In genomic region chr17:57874058-57874419, GRCh38 we compare ENCODE assay signal across 8 cellular contexts. TPM values are rescaled to one million over a fixed set of nuclear protein-coding genes. Genes with fewer than 3 reads are reported as not detected.
DNase-seq lines count a peak whose midpoint lies in the region; ATAC-seq and TF ChIP-seq lines count a peak whose summit lies in the region.

No MANE protein-coding gene starts in this region.

- peaks cover 62% of the 10 kb centered on the region for H3K4me1 ChIP-seq in A673 (ENCODE audit: insufficient read depth, low read length, poor library complexity, severe bottlenecking)
- H3K4me1 ChIP-seq in Loucy (ENCODE audit: insufficient read depth, low read length, poor library complexity, severe bottlenecking): peaks cover 70% of the 10 kb centered on the region
- H3K4me1 ChIP-seq in duodenal mucosa (ENCODE audit: control insufficient read depth in 1 of 2, insufficient read depth in 2 of 2, low read length in 2 of 2): peaks cover 27 to 31% of the 10 kb centered on the region in 2 donors

- H3K9me2 ChIP-seq in Loucy (replicated peaks; ENCODE audit: low read depth, low read length): no peaks in the 10 kb centered on the region

- no peaks in the 10 kb centered on the region for H4K20me1 ChIP-seq in Loucy (ENCODE audit: insufficient read depth, low read length, poor library complexity, severe bottlenecking)

- intact Hi-C loops in A673 (cut with micrococcal nuclease; ENCODE audit: unreplicated experiment): no loop called here

- H3K27me3 Mint-ChIP-seq in nephron (ENCODE audit: low read depth): peaks cover 6% of the 10 kb centered on the region

- H3K36me3 ChIP-seq in A673 (ENCODE audit: insufficient read depth, low read length, poor library complexity, severe bottlenecking) (peaks cover 26% of the 10 kb centered on the region), Loucy (ENCODE audit: insufficient read depth, low read length) (no peaks in the 10 kb centered on the region), duodenal mucosa (ENCODE audit: control insufficient read depth in 1 of 2, insufficient read depth in 2 of 2, low read length in 2 of 2) (peaks cover 6 to 18% of the 10 kb centered on the region in 2 donors), MG63 (peaks cover 74% of the 10 kb centered on the region)

- BruUV-seq in A673 (replicated peaks; lab: Mats Ljungman, UMichigan): no TSS peak

- DNase-seq in A673 (ENCODE audit: low spot score): no peak
- no peak for DNase-seq in MG63
- no peak for DNase-seq in LoVo (ENCODE audit: low spot score)
- no peak for DNase-seq in cerebellum (ENCODE audit: low spot score)

- peak overlapping the region; percentile 52 for H3K4me2 ChIP-seq in Loucy (ENCODE audit: low read depth, low read length, poor library complexity, severe bottlenecking)

- H3F3A ChIP-seq in Loucy (ENCODE audit: low read depth): 0 out of 2 replicates have a peak, but pooled peaks cover 4% of the 10 kb centered on the region

- POLR2A ChIA-PET in A673 (lab: Charles Lee; ENCODE audit: low non-redundant PET): interaction anchor here (0.6 to 1.0 kb wide), 3 partner anchors 12 to 120 kb away, joined by 3 read pairs; no protein-coding TSS in a partner anchor

- H3K4me1 Mint-ChIP-seq in nephron: peaks cover 80% of the 10 kb centered on the region

- no peaks in the 10 kb centered on the region for H3K27me3 ChIP-seq in A673 (replicated peaks; ENCODE audit: insufficient read depth, low read depth, low read length, poor library complexity)
- no peaks in the 10 kb centered on the region for H3K27me3 ChIP-seq in Loucy (ENCODE audit: insufficient read depth, low read length, poor library complexity, severe bottlenecking)
- H3K27me3 ChIP-seq in duodenal mucosa (ENCODE audit: control insufficient read depth in 1 of 2, insufficient read depth in 2 of 2, low read length in 2 of 2): no peaks in the 10 kb centered on the region
- no peaks in the 10 kb centered on the region for H3K27me3 ChIP-seq in MG63

- TF ChIP-seq CTCF in A673 (conservative IDR thresholded peaks at IDR 0.05; ENCODE audit: low read depth, low read length) (no peak), Loucy (conservative IDR thresholded peaks at IDR 0.05; ENCODE audit: low read length) (no peak), nephron (IDR thresholded peaks at IDR 0.05; ENCODE audit: unreplicated experiment in 3 of 3) (no peak)

- H3K79me2 ChIP-seq in Loucy (ENCODE audit: insufficient read depth, low read length): no peaks in the 10 kb centered on the region

- H3K36me3 Mint-ChIP-seq in nephron (ENCODE audit: low read depth): peaks cover 19% of the 10 kb centered on the region

- H3K27ac ChIP-seq in A673 (ENCODE audit: low read depth, low read length, poor library complexity, severe bottlenecking) (peak overlapping the region; percentile 95), duodenal mucosa (ENCODE audit: low read depth, low read length) (peak overlapping the region; percentile 39)

- peak overlapping the region in 2 of 3 experiments; percentile 36 to 60 for H3K4me3 Mint-ChIP-seq in nephron

- H3K27ac Mint-ChIP-seq in nephron: peak overlapping the region; percentile 73 to 98 (median 86)

- H3K9me3 Mint-ChIP-seq in nephron: no peaks in the 10 kb centered on the region

- peak overlapping the region; percentile 20 for H3K4me3 ChIP-seq in A673 (ENCODE audit: low read depth, low read length, poor library complexity, severe bottlenecking)
- H3K4me3 ChIP-seq in Loucy (ENCODE audit: low read length, poor library complexity, severe bottlenecking): peak overlapping the region; percentile 24
- no peak overlapping the region for H3K4me3 ChIP-seq in duodenal mucosa (ENCODE audit: low read depth in 1 of 2, low read length in 2 of 2)
- H3K4me3 ChIP-seq in MG63: no peak overlapping the region

- ATAC-seq in GM21423 (IDR thresholded peaks at IDR 0.05; ENCODE audit: unreplicated experiment): no peak

- H3K9me3 ChIP-seq in A673 (ENCODE audit: low read depth, low read length, poor library complexity, severe bottlenecking) (no peaks in the 10 kb centered on the region), Loucy (ENCODE audit: insufficient read depth, low read depth, low read length) (no peaks in the 10 kb centered on the region), duodenal mucosa (ENCODE audit: control insufficient read depth in 1 of 2, low read length in 2 of 2) (no peaks in the 10 kb centered on the region), MG63 (peaks cover 4% of the 10 kb centered on the region; the same call in 1 of the 2 replicates)

- H3K9ac ChIP-seq in Loucy (ENCODE audit: low read depth, low read length, poor library complexity, severe bottlenecking) (peak overlapping the region; percentile 34), duodenal mucosa (ENCODE audit: low read depth in 1 of 2, low read length in 2 of 2) (no peak overlapping the region)

- CTCF ChIA-PET in A673 (lab: Charles Lee): interaction anchor here (0.6 to 2.1 kb wide), 7 partner anchors 15 to 249 kb away, joined by 5 to 12 read pairs (median 9); no protein-coding TSS in a partner anchor

- no peak overlapping the region for H2AFZ ChIP-seq in Loucy (ENCODE audit: low read length)

RNA-seq across cellular contexts. Expression of gene MRPS23, which starts 24.2 kb away (rescaled TPM):
- total RNA-seq in A673 (2021) (94.2 and 100 TPM in 2 replicates), cerebellum (17.1 TPM)
- total RNA-seq in MG63 (2014; rRNA removed; shearing (Covaris generic); ENCODE audit: low replicate concordance): 34.0 and 52.0 TPM in 2 replicates

Comparison
In these comparisons a context has a peak if more than half of its experiments do, and no peak if none do; other contexts are left out.
1. H3K4me3 ChIP-seq: peak in A673 (single experiment) and Loucy (single experiment); none in duodenal mucosa (0 of 2) and MG63 (single experiment).